Comparison of ENCODE assay signal across 9 cellular contexts in the genomic region with DNA sequence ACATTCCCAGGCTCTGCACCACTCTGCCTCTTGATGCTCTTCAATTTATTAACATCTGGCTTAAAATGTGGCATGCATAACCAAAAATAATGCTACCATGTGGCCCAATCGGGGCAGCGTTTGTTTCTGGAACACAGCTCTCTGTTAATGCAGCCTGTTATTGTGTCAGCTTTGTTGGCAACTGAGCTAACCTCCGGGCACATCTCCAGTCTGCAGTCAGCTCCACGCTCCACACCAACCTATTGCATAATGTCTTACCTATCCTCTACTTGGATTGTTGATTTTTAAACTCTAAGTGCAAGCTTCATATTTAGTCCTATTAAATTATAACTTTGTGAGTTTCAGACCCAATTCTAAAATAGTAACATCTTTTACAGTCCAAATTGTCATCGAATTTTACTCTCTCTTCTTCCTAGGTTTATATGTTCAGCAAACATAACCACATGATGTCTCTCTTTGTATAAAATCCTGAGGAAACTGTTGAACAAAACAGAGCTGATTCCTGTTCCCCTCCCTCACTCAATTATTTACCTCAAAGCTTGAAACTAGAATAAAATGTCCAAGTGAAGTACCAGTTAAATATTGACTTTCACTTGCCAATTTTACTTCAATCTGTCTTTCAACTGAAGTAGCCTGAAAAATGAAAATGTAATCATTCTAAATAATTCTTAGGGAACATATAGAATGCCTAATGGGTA.
A peak's percentile ranks its signal among the peaks of the same experiment; 100 is the strongest.
DNase-seq lines count a peak whose midpoint lies in the region; ATAC-seq and TF ChIP-seq lines count a peak whose summit lies in the region.
"Had no signal": no experiment of that assay in that cellular context is flagged by ENCODE, and none has a peak within 500 bp of the region (broad histone marks: within the 10 kb centered on the region; RNA-seq: fewer than 3 reads in every experiment).

No MANE protein-coding gene starts in this region.

- intact Hi-C loops in psoas muscle (cut with DNase I): no loop called here

- H3K4me1 ChIP-seq in psoas muscle: peaks cover 10% of the 10 kb centered on the region

- no peaks in the 10 kb centered on the region for H3K27me3 ChIP-seq in psoas muscle (ENCODE audit: insufficient read depth in 3 of 3, low read length in 2 of 3)

- WGBS in psoas muscle, 3 donors: 9 to 14% (median 12%) methylated on average over 5 of the region's 5 CpGs

- H3K36me3 ChIP-seq in psoas muscle (ENCODE audit: insufficient read depth in 1 of 2, low read depth in 1 of 2): no peaks in the 10 kb centered on the region

- no peak overlapping the region for H3K27ac ChIP-seq in psoas muscle

- ATAC-seq in psoas muscle: peak; percentile 89 to 100 (median 96)
- no peak for ATAC-seq in HG02938 (IDR thresholded peaks at IDR 0.05; ENCODE audit: unreplicated experiment)

- DNase-seq in GM03348 (ENCODE audit: low spot score) (peak; percentile 78), NCI-H69 (lab: John Stamatoyannopoulos, UW) (peak; percentile 86), fibroblast of villous mesenchyme (ENCODE audit: low read depth) (peak; percentile 43), psoas muscle (peak; percentile 64 to 85), CD1c-positive myeloid dendritic cell (ENCODE audit: extremely low spot score) (no peak)
- DNase-seq in activated CD4-positive, alpha-beta T cell treated with anti-CD3 and anti-CD28 coated beads for 48 hours: no peak
- no peak for DNase-seq in stimulated activated CD4-positive, alpha-beta T cell treated with anti-CD3 and anti-CD28 coated beads, Interleukin-12 subunit alpha, Interleukin-12 subunit beta, amount 100 ng/mL, for 4 hours
- DNase-seq: stimulated activated CD4-positive, alpha-beta T cell treated with anti-CD3 and anti-CD28 coated beads, Interleukin-2, amount 100 ng/mL, for 24 hours had no signal

- TF ChIP-seq CTCF in fibroblast of villous mesenchyme (IDR thresholded peaks at IDR 0.05; ENCODE audit: insufficient read depth, low read depth, low read length) (no peak), psoas muscle (IDR thresholded peaks at IDR 0.05) (no peak)

- H3K4me3 ChIP-seq in fibroblast of villous mesenchyme (ENCODE audit: low read depth, low read length) (no peak overlapping the region), psoas muscle (no peak overlapping the region)

- no peaks in the 10 kb centered on the region for H3K9me3 ChIP-seq in psoas muscle

Comparison
In these comparisons a context has a peak if more than half of its experiments do, and no peak if none do; other contexts are left out.
1. DNase-seq: peak in GM03348 (single experiment), NCI-H69 (single experiment), fibroblast of villous mesenchyme (single experiment) and psoas muscle (2 of 2); none in activated CD4-positive, alpha-beta T cell treated with anti-CD3 and anti-CD28 coated beads for 48 hours (single experiment), CD1c-positive myeloid dendritic cell (single experiment) and stimulated activated CD4-positive, alpha-beta T cell treated with anti-CD3 and anti-CD28 coated beads, Interleukin-12 subunit alpha, Interleukin-12 subunit beta, amount 100 ng/mL, for 4 hours (single experiment).